In genomic region chr4:37665347-37666009, GRCh38 we compare ENCODE assay signal across 9 cellular contexts. TPM values are rescaled to one million over a fixed set of nuclear protein-coding genes. Genes with fewer than 3 reads are reported as not detected.
DNase-seq lines count a peak whose midpoint lies in the region; ATAC-seq and TF ChIP-seq lines count a peak whose summit lies in the region.
"Had no signal": no experiment of that assay in that cellular context is flagged by ENCODE, and none has a peak within 500 bp of the region (broad histone marks: within the 10 kb centered on the region; RNA-seq: fewer than 3 reads in every experiment).

No MANE protein-coding gene starts in this region.

- 54 to 71% methylated on average over 9 of the region's 9 CpGs for WGBS in lung, 2 donors
- WGBS in stomach, 5 donors = 36 to 53% (median 52%) methylated on average over 9 of the region's 9 CpGs

- CTCF ChIA-PET in Panc1 (lab: Charles Lee) = no interaction called here

- intact Hi-C loops in Panc1 (cut with micrococcal nuclease; ENCODE audit: unreplicated experiment) = no loop called here
- intact Hi-C loops in stomach (cut with DNase I; ENCODE audit: low total_unique reads) = no loop called here

- POLR2A ChIA-PET in Panc1 (lab: Charles Lee) = no interaction called here

- H3K27me3 ChIP-seq in Panc1 (ENCODE audit: control insufficient read depth, insufficient read depth, low read length) (no peaks in the 10 kb centered on the region), lung (ENCODE audit: control insufficient read depth, insufficient read depth) (no peaks in the 10 kb centered on the region), stomach (no peaks in the 10 kb centered on the region)

- no peaks in the 10 kb centered on the region for H3K9me3 ChIP-seq in Panc1 (ENCODE audit: control insufficient read depth, insufficient read depth, low read depth, low read length)
- no peaks in the 10 kb centered on the region for H3K9me3 ChIP-seq in lung (ENCODE audit: control insufficient read depth in 2 of 2, insufficient read depth in 1 of 2, low read length in 1 of 2)
- no peaks in the 10 kb centered on the region for H3K9me3 ChIP-seq in stomach

- no peak for TF ChIP-seq POLR2A in stomach (IDR thresholded peaks at IDR 0.05)

- ATAC-seq in Panc1 = no peak
- no peak for ATAC-seq in effector memory CD8-positive, alpha-beta T cell (replicated peaks)
- peak; percentile 12 for ATAC-seq in lung (ENCODE audit: insufficient read depth, low FRiP score)

- TF ChIP-seq CTCF in Panc1 (IDR thresholded peaks at IDR 0.05) = no peak; the same call in 1 of the 2 replicates
- TF ChIP-seq CTCF in lung (IDR thresholded peaks at IDR 0.05; ENCODE audit: control extremely low read depth, extremely low read depth) = no peak
- TF ChIP-seq CTCF in stomach (IDR thresholded peaks at IDR 0.05) = no peak

- H3K36me3 ChIP-seq in Panc1 (ENCODE audit: control insufficient read depth, insufficient read depth, low read length) = no peaks in the 10 kb centered on the region
- no peaks in the 10 kb centered on the region for H3K36me3 ChIP-seq in lung (ENCODE audit: control insufficient read depth in 2 of 2, insufficient read depth in 2 of 2, low read length in 2 of 2)
- no peaks in the 10 kb centered on the region for H3K36me3 ChIP-seq in stomach

- H3K4me3 ChIP-seq in Panc1 (ENCODE audit: low read depth in 2 of 2, low read length in 2 of 2) (no peak overlapping the region), lung (no peak overlapping the region), stomach (peak overlapping the region in 1 of 4 donors; percentile 0)

- no peak for DNase-seq in Panc1 (ENCODE audit: low read depth, low spot score)
- no peak for DNase-seq in effector memory CD8-positive, alpha-beta T cell
- DNase-seq in lung (ENCODE audit: low spot score) = no peak
- no peak for DNase-seq in stomach
- DNase-seq in NCI-H1436 treated with DMSO at 0.1 percent for 48 hours (lab: John Stamatoyannopoulos, UW) = no peak
- no peak for DNase-seq in NCI-H2171 treated with DMSO at 0.1 percent for 48 hours (lab: John Stamatoyannopoulos, UW)
- DNase-seq in NCI-H1417 (lab: John Stamatoyannopoulos, UW) = no peak
- no peak for DNase-seq in UCSD-AML1 (lab: John Stamatoyannopoulos, UW; ENCODE audit: unreplicated experiment)
- DNase-seq: activated CD8-positive, alpha-beta memory T cell treated with anti-CD3 and anti-CD28 coated beads, Interleukin-2, amount 50 U/mL, for 48 hours had no signal

- peak overlapping the region; percentile 75 for H3K27ac ChIP-seq in Panc1 (ENCODE audit: low read length)
- peak overlapping the region; percentile 75 to 85 for H3K27ac ChIP-seq in lung (ENCODE audit: low read depth in 1 of 2, low read length in 1 of 2)
- H3K27ac ChIP-seq in stomach = peak overlapping the region; percentile 51 to 90 (median 80)

- H3K4me1 Mint-ChIP-seq in effector memory CD8-positive, alpha-beta T cell (ENCODE audit: low read depth in 2 of 2) = peaks cover 33 to 62% of the 10 kb centered on the region in 2 donors

- in situ Hi-C loops in Panc1 (cut with HindIII; ENCODE audit: low pct_unique_long_range_greater_than_20kb, low sequenced_read_pairs) = no loop called here

- no TSS peak for BruUV-seq in Panc1 (replicated peaks; lab: Mats Ljungman, UMichigan)

- no peaks in the 10 kb centered on the region for H3K9me3 Mint-ChIP-seq in effector memory CD8-positive, alpha-beta T cell

- peak overlapping the region in 1 of 2 donors; percentile 55 for H3K4me3 Mint-ChIP-seq in effector memory CD8-positive, alpha-beta T cell

- peak overlapping the region; percentile 33 to 59 for H3K27ac Mint-ChIP-seq in effector memory CD8-positive, alpha-beta T cell

- peak; percentile 3 for TF ChIP-seq EP300 in stomach (IDR thresholded peaks at IDR 0.05)

- peaks cover 66% of the 10 kb centered on the region for H3K4me1 ChIP-seq in Panc1 (ENCODE audit: control insufficient read depth, insufficient read depth, low read length)
- peaks cover 28 to 46% of the 10 kb centered on the region in 2 donors for H3K4me1 ChIP-seq in lung (ENCODE audit: control insufficient read depth in 2 of 2, insufficient read depth in 2 of 2, low read length in 2 of 2)
- H3K4me1 ChIP-seq in stomach = peaks cover 56 to 80% (median 65%) of the 10 kb centered on the region in 4 donors

- peaks cover 21% of the 10 kb centered on the region for H3K36me3 Mint-ChIP-seq in effector memory CD8-positive, alpha-beta T cell (ENCODE audit: insufficient read depth)

- no peaks in the 10 kb centered on the region for H3K27me3 Mint-ChIP-seq in effector memory CD8-positive, alpha-beta T cell

RNA-seq across cellular contexts. Expression of gene RELL1, which starts 20.7 kb away (rescaled TPM):
- total RNA-seq in Panc1 (2021; ENCODE audit: unreplicated experiment) (29.1 TPM), lung (10 to 100 TPM; 33.5 to 47.4 TPM), stomach (100 to 1,000 TPM in 1 of 5 donors, 10 to 100 TPM in 3, 1 to 10 TPM in 1; 2.9 to 113 (median 92.5) TPM)
- polyA plus RNA-seq in Panc1 (2012; ENCODE audit: insufficient read length) = 7.2 TPM
- polyA plus RNA-seq in lung (1 to 10 TPM; 1.8 to 7.7 TPM), stomach (1 to 10 TPM; 1.3 to 8.3 (median 2.4) TPM)
